In the genomic region with DNA sequence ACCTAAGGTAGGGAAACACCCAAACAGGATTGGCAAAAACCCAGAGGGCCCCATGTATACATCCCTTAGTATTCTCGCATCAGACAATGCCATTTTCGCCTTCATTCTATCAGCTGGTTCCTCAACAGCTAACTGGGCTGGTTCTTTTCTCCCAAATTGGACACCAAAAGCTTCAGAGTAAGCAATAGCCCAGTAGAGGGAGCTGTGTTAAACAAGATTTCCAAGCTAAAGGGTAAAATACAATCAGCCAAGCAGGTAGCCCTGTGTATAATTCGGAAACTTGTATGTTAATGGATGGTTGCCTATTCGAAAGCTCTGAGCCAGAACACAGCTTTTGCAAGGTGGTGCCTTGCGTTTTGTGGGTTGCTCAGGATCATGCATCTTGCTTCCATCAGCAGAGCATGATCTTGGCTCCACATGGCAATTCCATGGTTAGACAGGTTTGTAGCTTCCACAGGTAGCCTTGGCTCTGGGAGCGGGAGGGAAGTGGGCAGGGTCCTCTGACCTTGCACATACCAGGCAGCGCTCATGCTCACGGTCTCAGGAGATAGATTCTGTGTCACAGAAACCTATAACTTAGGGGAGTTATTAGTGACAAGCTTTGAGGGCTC, we compare ENCODE assay signal across 9 cellular contexts.
DNase-seq lines count a peak whose midpoint lies in the region; ATAC-seq, FAIRE-seq and TF ChIP-seq lines count a peak whose summit lies in the region.
"Had no signal": no experiment of that assay in that cellular context is flagged by ENCODE, and none has a peak within 500 bp of the region (broad histone marks: within the 10 kb centered on the region; RNA-seq: fewer than 3 reads in every experiment).

No MANE protein-coding gene starts in this region.

- 21% methylated on average over 8 of the region's 8 CpGs for WGBS in GM12878 (ENCODE audit: insufficient coverage, insufficient replicate concordance, low lambda C conversion rate, missing lambda C conversion rate)

- peaks cover 46% of the 10 kb centered on the region for H3K4me1 ChIP-seq in GM12878 (ENCODE audit: control insufficient read depth, insufficient read depth, low read length)

- POLR2A ChIA-PET in GM12878 (lab: Charles Lee) = interaction anchor here (0.6 to 5.3 kb wide), 7 partner anchors 9 to 130 kb away, joined by 3 to 46 read pairs (median 5); no protein-coding TSS in a partner anchor

- peak overlapping the region; percentile 1; the same call in 1 of the 2 replicates for H3K4me2 ChIP-seq in GM12878 (ENCODE audit: control insufficient read depth, insufficient read depth)

- DNase-seq in COLO829 (ENCODE audit: low spot score) (peak; percentile 51), NB4 (ENCODE audit: low read depth) (peak; percentile 52), GM12878 (ENCODE audit: low read depth, low spot score) (peak; percentile 45), left lobe of liver (ENCODE audit: low spot score) (no peak), ureter (ENCODE audit: low spot score) (no peak), foreskin melanocyte (no peak)
- no peak for DNase-seq in activated CD4-positive, CD25-positive, alpha-beta regulatory T cell (lab: John Stamatoyannopoulos, UW)

- TF ChIP-seq POLR2A in NB4 (IDR thresholded peaks at IDR 0.05; ENCODE audit: extremely low read depth, insufficient read length) (no peak), GM12878 (IDR thresholded peaks at IDR 0.05; ENCODE audit: low read depth, low read length) (no peak)

- no TSS peak for BruUV-seq in GM12878 (replicated peaks; lab: Mats Ljungman, UMichigan)

- in situ Hi-C loops in GM12878 (cut with MboI) = loop anchor here (5.0 to 10.0 kb wide), 2 partner anchors 62 to 521 kb away; a partner anchor contains a TSS

- peak; percentile 86 for TF ChIP-seq RAD21 in GM12878 (IDR thresholded peaks at IDR 0.05; ENCODE audit: insufficient read depth, low read depth, low read length)

- intact Hi-C loops in GM12878 (cut with micrococcal nuclease; ENCODE audit: unreplicated experiment) = loop anchor here (1.0 to 10.0 kb wide), 5 partner anchors 98 to 692 kb away; a partner anchor contains a TSS

- no peak overlapping the region for H3K9ac ChIP-seq in GM12878 (ENCODE audit: control insufficient read depth, insufficient read depth, low read length)

- H3K27ac ChIP-seq in GM12878 (ENCODE audit: control insufficient read depth, insufficient read depth) = peak overlapping the region; percentile 58; the same call in 1 of the 2 replicates
- H3K27ac ChIP-seq: SJSA1 had no signal

- CTCF ChIA-PET in GM12878 (lab: Yijun Ruan, JAX) = interaction anchor here (0.5 to 11.6 kb wide), 58 partner anchors 10 to 691 kb away, joined by 3 to 305 read pairs (median 5); no protein-coding TSS in a partner anchor

- no peaks in the 10 kb centered on the region; the same call in 2 of the 3 replicates for H3K9me3 ChIP-seq in GM12878 (replicated peaks; ENCODE audit: control insufficient read depth, insufficient read depth, low read length)
- H3K9me3 ChIP-seq: SJSA1 had no signal

- peak; percentile 30 for ATAC-seq in GM21515 (IDR thresholded peaks at IDR 0.05; ENCODE audit: unreplicated experiment)
- ATAC-seq in GM12878 = peak; percentile 29
- ATAC-seq in left lobe of liver = peak; percentile 70

- no peaks in the 10 kb centered on the region for H4K20me1 ChIP-seq in GM12878 (ENCODE audit: control insufficient read depth, insufficient read depth)

- no peak overlapping the region for H2AFZ ChIP-seq in GM12878 (ENCODE audit: control insufficient read depth, low read depth, low read length)

- H3K27me3 ChIP-seq in GM12878 (replicated peaks in 1 of 2; ENCODE audit: control insufficient read depth in 2 of 2, insufficient read depth in 2 of 2, low read length in 1 of 2) = no peaks in the 10 kb centered on the region
- H3K27me3 ChIP-seq: SJSA1 had no signal

- SMC1A ChIA-PET in GM12878 (lab: Charles Lee; ENCODE audit: uncharacterized antibody, unreplicated experiment) = interaction anchor here (0.6 to 14.8 kb wide), 48 partner anchors 9 to 1067 kb away, joined by 3 to 228 read pairs (median 4); no protein-coding TSS in a partner anchor

- RAD21 ChIA-PET in GM12878 (lab: Charles Lee; ENCODE audit: unreplicated experiment) = interaction anchor here (0.6 to 6.1 kb wide), 38 partner anchors 8 to 694 kb away, joined by 3 to 132 read pairs (median 5); no protein-coding TSS in a partner anchor

- TF ChIP-seq CTCF in NB4 (IDR thresholded peaks at IDR 0.05; ENCODE audit: low read depth, low read length) = peak; percentile 61
- peak; percentile 65 to 71 (median 71) for TF ChIP-seq CTCF in GM12878 (IDR thresholded peaks at IDR 0.05 in 2 of 3, conservative IDR thresholded peaks at IDR 0.05 in 1 of 3; ENCODE audit: control insufficient read depth in 2 of 3, extremely low read depth in 1 of 3, insufficient read depth in 1 of 3, low read depth in 3 of 3, low read length in 3 of 3)

- TF ChIP-seq EP300 in GM12878 (IDR thresholded peaks at IDR 0.05; ENCODE audit: borderline replicate concordance in 1 of 2, control insufficient read depth in 1 of 2, low read depth in 2 of 2, low read length in 2 of 2) = no peak

- H3K36me3 ChIP-seq in GM12878 (ENCODE audit: control insufficient read depth in 2 of 2, insufficient read depth in 2 of 2, low read length in 1 of 2) = no peaks in the 10 kb centered on the region
- H3K36me3 ChIP-seq: SJSA1 had no signal

- H3K4me3 ChIP-seq in NB4 (ENCODE audit: low read depth, low read length) (no peak overlapping the region), GM12878 (no peak overlapping the region)
- H3K4me3 ChIP-seq: SJSA1 had no signal

- FAIRE-seq in GM12878 (lab: Jason Lieb, UNC) = no peak

- H3K79me2 ChIP-seq in GM12878 (ENCODE audit: control insufficient read depth, insufficient read depth, low read length) = no peaks in the 10 kb centered on the region

TF ChIP-seq in GM12878, 131 proteins besides CTCF, POLR2A, EP300 and RAD21 (continues in another document):
- TF ChIP-seq YY1 (IDR thresholded peaks at IDR 0.05; ENCODE audit: low read depth, low read length) (0 out of 2 replicates have a peak, but pooled peaks have one; percentile 42), RCOR1 (conservative IDR thresholded peaks at IDR 0.05; ENCODE audit: low read depth, low read length) (no peak), NFXL1 (IDR thresholded peaks at IDR 0.05; ENCODE audit: borderline replicate concordance) (no peak), ETV6 (conservative IDR thresholded peaks at IDR 0.05 in 1 of 2, IDR thresholded peaks at IDR 0.05 in 1 of 2; ENCODE audit: borderline replicate concordance in 1 of 2, low read depth in 1 of 2) (0 out of 4 replicates have a peak, but pooled peaks of 1 of the 2 experiments have one; percentile 4), BRCA1 (IDR thresholded peaks at IDR 0.05; ENCODE audit: low read depth, low read length) (no peak), SPI1 (IDR thresholded peaks at IDR 0.05; ENCODE audit: borderline replicate concordance, insufficient read depth, low read depth, low read length) (no peak), SREBF1 (IDR thresholded peaks at IDR 0.05; ENCODE audit: low read length) (no peak), BCL11A (IDR thresholded peaks at IDR 0.05; ENCODE audit: low read depth, low read length) (no peak), PML (IDR thresholded peaks at IDR 0.05; ENCODE audit: low read length) (no peak), SMC3 (IDR thresholded peaks at IDR 0.05; ENCODE audit: borderline replicate concordance, low read length) (peak; percentile 40; the same call in 1 of the 2 replicates), CEBPB (IDR thresholded peaks at IDR 0.05; ENCODE audit: borderline replicate concordance in 1 of 2, low read depth in 2 of 2, low read length in 2 of 2) (no peak), ZNF207 (IDR thresholded peaks at IDR 0.05; ENCODE audit: borderline replicate concordance) (no peak), MTA2 (IDR thresholded peaks at IDR 0.05; ENCODE audit: low read depth) (no peak), FOXK2 (IDR thresholded peaks at IDR 0.05) (no peak)
- TF ChIP-seq, protein P1, sequence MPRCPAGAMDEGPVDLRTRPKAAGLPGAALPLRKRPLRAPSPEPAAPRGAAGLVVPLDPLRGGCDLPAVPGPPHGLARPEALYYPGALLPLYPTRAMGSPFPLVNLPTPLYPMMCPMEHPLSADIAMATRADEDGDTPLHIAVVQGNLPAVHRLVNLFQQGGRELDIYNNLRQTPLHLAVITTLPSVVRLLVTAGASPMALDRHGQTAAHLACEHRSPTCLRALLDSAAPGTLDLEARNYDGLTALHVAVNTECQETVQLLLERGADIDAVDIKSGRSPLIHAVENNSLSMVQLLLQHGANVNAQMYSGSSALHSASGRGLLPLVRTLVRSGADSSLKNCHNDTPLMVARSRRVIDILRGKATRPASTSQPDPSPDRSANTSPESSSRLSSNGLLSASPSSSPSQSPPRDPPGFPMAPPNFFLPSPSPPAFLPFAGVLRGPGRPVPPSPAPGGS (IDR thresholded peaks at IDR 0.05; ENCODE audit: borderline replicate concordance, insufficient read depth, low read depth, low read length, poor library complexity, severe bottlenecking) = no peak
- TF ChIP-seq, protein P2, sequence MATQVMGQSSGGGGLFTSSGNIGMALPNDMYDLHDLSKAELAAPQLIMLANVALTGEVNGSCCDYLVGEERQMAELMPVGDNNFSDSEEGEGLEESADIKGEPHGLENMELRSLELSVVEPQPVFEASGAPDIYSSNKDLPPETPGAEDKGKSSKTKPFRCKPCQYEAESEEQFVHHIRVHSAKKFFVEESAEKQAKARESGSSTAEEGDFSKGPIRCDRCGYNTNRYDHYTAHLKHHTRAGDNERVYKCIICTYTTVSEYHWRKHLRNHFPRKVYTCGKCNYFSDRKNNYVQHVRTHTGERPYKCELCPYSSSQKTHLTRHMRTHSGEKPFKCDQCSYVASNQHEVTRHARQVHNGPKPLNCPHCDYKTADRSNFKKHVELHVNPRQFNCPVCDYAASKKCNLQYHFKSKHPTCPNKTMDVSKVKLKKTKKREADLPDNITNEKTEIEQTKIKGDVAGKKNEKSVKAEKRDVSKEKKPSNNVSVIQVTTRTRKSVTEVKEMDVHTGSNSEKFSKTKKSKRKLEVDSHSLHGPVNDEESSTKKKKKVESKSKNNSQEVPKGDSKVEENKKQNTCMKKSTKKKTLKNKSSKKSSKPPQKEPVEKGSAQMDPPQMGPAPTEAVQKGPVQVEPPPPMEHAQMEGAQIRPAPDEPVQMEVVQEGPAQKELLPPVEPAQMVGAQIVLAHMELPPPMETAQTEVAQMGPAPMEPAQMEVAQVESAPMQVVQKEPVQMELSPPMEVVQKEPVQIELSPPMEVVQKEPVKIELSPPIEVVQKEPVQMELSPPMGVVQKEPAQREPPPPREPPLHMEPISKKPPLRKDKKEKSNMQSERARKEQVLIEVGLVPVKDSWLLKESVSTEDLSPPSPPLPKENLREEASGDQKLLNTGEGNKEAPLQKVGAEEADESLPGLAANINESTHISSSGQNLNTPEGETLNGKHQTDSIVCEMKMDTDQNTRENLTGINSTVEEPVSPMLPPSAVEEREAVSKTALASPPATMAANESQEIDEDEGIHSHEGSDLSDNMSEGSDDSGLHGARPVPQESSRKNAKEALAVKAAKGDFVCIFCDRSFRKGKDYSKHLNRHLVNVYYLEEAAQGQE (IDR thresholded peaks at IDR 0.05; ENCODE audit: low read depth, low read length) = no peak

Comparison
In these comparisons a context has a peak if more than half of its experiments do, and no peak if none do; other contexts are left out.
1. DNase-seq: peak in COLO829 (single experiment), NB4 (single experiment) and GM12878 (single experiment); none in left lobe of liver (single experiment), activated CD4-positive, CD25-positive, alpha-beta regulatory T cell (0 of 4), ureter (single experiment) and foreskin melanocyte (single experiment).
2. Peak in every context shown above with its lines, with median percentiles within 50 percentile points of each other: ATAC-seq.